8 cellular contexts compared by ENCODE assay signal in the genomic region with DNA sequence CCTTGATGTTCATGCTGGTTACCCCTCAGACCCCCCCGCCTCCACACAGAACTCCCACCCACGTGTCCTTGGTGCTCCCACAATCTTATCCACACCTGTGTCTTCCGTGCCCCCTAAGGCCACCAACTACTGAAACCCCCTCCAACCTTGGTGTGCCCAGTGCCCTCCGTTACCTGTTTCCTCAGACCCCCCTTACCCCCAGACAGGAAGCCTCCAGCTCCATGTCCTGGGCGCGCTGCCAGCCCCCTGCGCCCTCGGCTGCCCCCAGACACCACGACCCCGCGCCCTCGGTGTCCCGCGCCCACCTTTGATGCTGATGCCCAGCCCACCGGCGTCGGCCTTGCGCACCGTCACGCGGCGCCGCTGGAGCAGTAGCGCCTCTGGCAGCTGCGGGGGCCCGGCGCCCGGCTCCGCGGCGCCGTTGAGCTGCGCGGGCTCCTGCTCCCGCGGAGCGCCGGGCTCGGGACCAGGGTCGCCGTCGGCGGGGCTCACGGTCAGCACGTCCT. TPM values are rescaled to one million over a fixed set of nuclear protein-coding genes. Genes with fewer than 3 reads are reported as not detected.
A peak's percentile ranks its signal among the peaks of the same experiment; 100 is the strongest.
DNase-seq lines count a peak whose midpoint lies in the region; ATAC-seq and TF ChIP-seq lines count a peak whose summit lies in the region.

No MANE protein-coding gene starts in this region.

- peak overlapping the region; percentile 90 for H3K4me2 ChIP-seq in GM23338

- H3K27ac Mint-ChIP-seq in CD8-positive, alpha-beta memory T cell, result peak overlapping the region in 7 of 8 donors; percentile 23 to 98 (median 77)
- no peak overlapping the region for H3K27ac Mint-ChIP-seq in GM23338
- no peak overlapping the region for H3K27ac Mint-ChIP-seq in dendritic cell treated with granulocyte-macrophage colony-stimulating factor and Interleukin-4, amounts not matched to agents 40 ng/mL and 50 ng/mL, for 4 days

- no peaks in the 10 kb centered on the region for H3K36me3 ChIP-seq in CD8-positive, alpha-beta memory T cell (ENCODE audit: insufficient read depth, low read length)
- no peaks in the 10 kb centered on the region for H3K36me3 ChIP-seq in GM23338 (ENCODE audit: insufficient read depth)
- H3K36me3 ChIP-seq in SJCRH30, result no peaks in the 10 kb centered on the region
- H3K36me3 ChIP-seq in thoracic aorta, result peaks cover 2% of the 10 kb centered on the region

- TF ChIP-seq CTCF in GM23338 (conservative IDR thresholded peaks at IDR 0.05; ENCODE audit: low read depth in 2 of 2) (no peak), thoracic aorta (IDR thresholded peaks at IDR 0.05) (no peak)

- H4K20me1 ChIP-seq in GM23338 (replicated peaks; ENCODE audit: insufficient read depth), result no peaks in the 10 kb centered on the region

- peaks cover 0 to 4% (median 0%) of the 10 kb centered on the region in 3 donors for H3K36me3 Mint-ChIP-seq in CD8-positive, alpha-beta memory T cell
- H3K36me3 Mint-ChIP-seq in GM23338 (ENCODE audit: low read depth), result no peaks in the 10 kb centered on the region
- H3K36me3 Mint-ChIP-seq in dendritic cell treated with granulocyte-macrophage colony-stimulating factor and Interleukin-4, amounts not matched to agents 40 ng/mL and 50 ng/mL, for 4 days (ENCODE audit: low read depth), result peaks cover 7% of the 10 kb centered on the region

- peak; percentile 16; the same call in 2 of the 3 replicates for ATAC-seq in GM23338
- peak; percentile 7 for ATAC-seq in thoracic aorta (ENCODE audit: insufficient number of reproducible peaks, low FRiP score, low read depth)

- CTCF ChIA-PET in CD8-positive, alpha-beta memory T cell (lab: Charles Lee), result interaction anchor here (1.0 kb wide), 1 partner anchor 222 kb away, joined by 4 read pairs; no protein-coding TSS in a partner anchor

- intact Hi-C loops in dendritic cell treated with granulocyte-macrophage colony-stimulating factor and Interleukin-4, amounts not matched to agents 40 ng/mL and 50 ng/mL, for 4 days (cut with micrococcal nuclease), result loop anchor here (5.0 kb wide), 1 partner anchor 36 kb away; no protein-coding TSS in a partner anchor

- H3K27me3 Mint-ChIP-seq in CD8-positive, alpha-beta memory T cell, result peaks cover 0 to 1% of the 10 kb centered on the region in 2 donors
- H3K27me3 Mint-ChIP-seq in GM23338 (ENCODE audit: insufficient read depth, low read depth, poor library complexity), result peaks cover 32% of the 10 kb centered on the region
- H3K27me3 Mint-ChIP-seq in dendritic cell treated with granulocyte-macrophage colony-stimulating factor and Interleukin-4, amounts not matched to agents 40 ng/mL and 50 ng/mL, for 4 days, result peaks cover 18% of the 10 kb centered on the region

- peak overlapping the region; percentile 36 for H3K4me3 ChIP-seq in CD8-positive, alpha-beta memory T cell (ENCODE audit: low read length)
- peak overlapping the region; percentile 77 for H3K4me3 ChIP-seq in GM23338
- H3K4me3 ChIP-seq in SJCRH30, result peak overlapping the region; percentile 70
- H3K4me3 ChIP-seq in thoracic aorta, result peak overlapping the region; percentile 89

- no peaks in the 10 kb centered on the region for H3F3A ChIP-seq in GM23338 (replicated peaks; ENCODE audit: low read depth)

- H3K27me3 ChIP-seq in CD8-positive, alpha-beta memory T cell (ENCODE audit: insufficient read depth, low read length, poor library complexity, severe bottlenecking), result no peaks in the 10 kb centered on the region
- H3K27me3 ChIP-seq in GM23338 (ENCODE audit: insufficient read depth), result peaks cover 16% of the 10 kb centered on the region
- no peaks in the 10 kb centered on the region for H3K27me3 ChIP-seq in SJCRH30
- no peaks in the 10 kb centered on the region for H3K27me3 ChIP-seq in thoracic aorta (replicated peaks; ENCODE audit: insufficient read depth)

- no peaks in the 10 kb centered on the region for H3K9me3 Mint-ChIP-seq in CD8-positive, alpha-beta memory T cell
- H3K9me3 Mint-ChIP-seq in GM23338, result no peaks in the 10 kb centered on the region
- H3K9me3 Mint-ChIP-seq in dendritic cell treated with granulocyte-macrophage colony-stimulating factor and Interleukin-4, amounts not matched to agents 40 ng/mL and 50 ng/mL, for 4 days, result no peaks in the 10 kb centered on the region

- peak overlapping the region; percentile 65 for H3K27ac ChIP-seq in CD8-positive, alpha-beta memory T cell (ENCODE audit: low read depth, low read length)
- H3K27ac ChIP-seq in GM23338 (ENCODE audit: low read depth), result no peak overlapping the region
- no peak overlapping the region for H3K27ac ChIP-seq in SJCRH30
- peak overlapping the region; percentile 85 to 90 for H3K27ac ChIP-seq in thoracic aorta

- POLR2A ChIA-PET in CD8-positive, alpha-beta memory T cell (lab: Charles Lee), result interaction anchor here (0.5 to 2.2 kb wide), 7 partner anchors 42 to 459 kb away, joined by 3 to 14 read pairs (median 8); a partner anchor contains a TSS

- peak overlapping the region; percentile 85 for H2AFZ ChIP-seq in GM23338

- peak overlapping the region; percentile 78 to 93 (median 88) for H3K4me3 Mint-ChIP-seq in CD8-positive, alpha-beta memory T cell
- peak overlapping the region; percentile 79 for H3K4me3 Mint-ChIP-seq in GM23338
- peak overlapping the region; percentile 91 for H3K4me3 Mint-ChIP-seq in dendritic cell treated with granulocyte-macrophage colony-stimulating factor and Interleukin-4, amounts not matched to agents 40 ng/mL and 50 ng/mL, for 4 days

- no peaks in the 10 kb centered on the region for H3K9me3 ChIP-seq in CD8-positive, alpha-beta memory T cell (ENCODE audit: low read length)
- H3K9me3 ChIP-seq in SJCRH30 (replicated peaks) (no peaks in the 10 kb centered on the region), thoracic aorta (no peaks in the 10 kb centered on the region)

- no peaks in the 10 kb centered on the region for H3K9me2 ChIP-seq in GM23338 (ENCODE audit: insufficient read depth)

- peaks cover 19% of the 10 kb centered on the region for H3K4me1 ChIP-seq in CD8-positive, alpha-beta memory T cell (ENCODE audit: insufficient read depth, low read length)
- H3K4me1 ChIP-seq in GM23338 (ENCODE audit: insufficient read depth) (peaks cover 8% of the 10 kb centered on the region), SJCRH30 (no peaks in the 10 kb centered on the region), thoracic aorta (ENCODE audit: control insufficient read depth in 1 of 2, low read depth in 2 of 2) (peaks cover 18 to 41% of the 10 kb centered on the region in 2 donors)

- H3K79me2 ChIP-seq in GM23338 (replicated peaks; ENCODE audit: insufficient read depth), result no peaks in the 10 kb centered on the region

- H3K4me1 Mint-ChIP-seq in CD8-positive, alpha-beta memory T cell, result peaks cover 17 to 26% (median 19%) of the 10 kb centered on the region in 3 donors
- peaks cover 8% of the 10 kb centered on the region for H3K4me1 Mint-ChIP-seq in GM23338
- peaks cover 25% of the 10 kb centered on the region for H3K4me1 Mint-ChIP-seq in dendritic cell treated with granulocyte-macrophage colony-stimulating factor and Interleukin-4, amounts not matched to agents 40 ng/mL and 50 ng/mL, for 4 days (ENCODE audit: low read depth)

- DNase-seq in CD8-positive, alpha-beta memory T cell, result peak in 4 of 5 donors; percentile 8 to 64 (median 27)
- DNase-seq in GM23338 (ENCODE audit: low spot score), result peak; percentile 47
- DNase-seq in SJCRH30, result peak in 1 of 2 experiments; percentile 35
- DNase-seq in lung microvascular endothelial cell (ENCODE audit: low read depth in 2 of 2), result peak; percentile 31 to 41
- no peak for DNase-seq in thoracic aorta (ENCODE audit: low spot score)
- DNase-seq in MV-4-11 (lab: John Stamatoyannopoulos, UW), result no peak
- no peak for DNase-seq in NK-92 (lab: John Stamatoyannopoulos, UW; ENCODE audit: unreplicated experiment)

TF ChIP-seq in GM23338, 12 proteins besides CTCF, POLR2A, EP300 and RAD21 (continues in another document):
- no peak for TF ChIP-seq EZH2 (IDR thresholded peaks at IDR 0.05; ENCODE audit: low read depth, unreplicated experiment)

RNA-seq across cellular contexts. Expression of a gene that starts 0.5 kb away (rescaled TPM):
- 1 to 10 TPM; 4.6 to 5.6 TPM for total RNA-seq in CD8-positive, alpha-beta memory T cell
- 11.8 TPM for polyA plus RNA-seq in CD8-positive, alpha-beta memory T cell
- total RNA-seq in GM23338 (2014; rRNA removed; shearing (Covaris generic)), result 5.0 and 9.3 TPM in 2 replicates
- polyA plus RNA-seq in GM23338 (2016; fragmentation: Nextera tagmentation; extraction: Ambion mirVana), result 3.8 and 4.5 TPM in 2 replicates
- total RNA-seq in SJCRH30 (2014; rRNA removed; shearing (Covaris generic)), result 13.2 and 14.5 TPM in 2 replicates
- 5.4 TPM in 2 replicates for total RNA-seq in lung microvascular endothelial cell
- total RNA-seq in thoracic aorta, result 100 to 1,000 TPM in 1 of 2 donors, 10 to 100 TPM in 1; 62.6 to 108 TPM

RNA-seq across cellular contexts. Expression of a gene that starts 41.7 kb away (rescaled TPM):
- total RNA-seq in CD8-positive, alpha-beta memory T cell, result 10 to 100 TPM; 41.6 to 46.4 TPM
- 33.5 TPM for polyA plus RNA-seq in CD8-positive, alpha-beta memory T cell
- total RNA-seq in GM23338 (2014; rRNA removed; shearing (Covaris generic)), result 33.8 and 43.1 TPM in 2 replicates
- polyA plus RNA-seq in GM23338 (2016; fragmentation: Nextera tagmentation; extraction: Ambion mirVana), result 37.7 and 38.1 TPM in 2 replicates
- total RNA-seq in SJCRH30 (2014; rRNA removed; shearing (Covaris generic)), result 36.8 and 39.8 TPM in 2 replicates
- 14.6 and 17.7 TPM in 2 replicates for total RNA-seq in lung microvascular endothelial cell
- 10 to 100 TPM; 26.2 to 26.3 TPM for total RNA-seq in thoracic aorta

RNA-seq across cellular contexts. Expression of a gene that starts 46.8 kb away (rescaled TPM):
- total RNA-seq in CD8-positive, alpha-beta memory T cell, result 10 to 100 TPM; 10.7 to 11.9 TPM
- 25.8 TPM for polyA plus RNA-seq in CD8-positive, alpha-beta memory T cell
- total RNA-seq in GM23338 (2014; rRNA removed; shearing (Covaris generic)), result 14.7 and 15.8 TPM in 2 replicates
- polyA plus RNA-seq in GM23338 (2016; fragmentation: Nextera tagmentation; extraction: Ambion mirVana), result 12.3 and 12.7 TPM in 2 replicates
- 14.2 and 14.9 TPM in 2 replicates for total RNA-seq in SJCRH30 (2014; rRNA removed; shearing (Covaris generic))
- 2.4 and 3.2 TPM in 2 replicates for total RNA-seq in lung microvascular endothelial cell
- total RNA-seq in thoracic aorta, result 10 to 100 TPM; 14.8 to 18.0 TPM

Comparison
In these comparisons a context has a peak if more than half of its experiments do, and no peak if none do; other contexts are left out.
1. DNase-seq: peak in CD8-positive, alpha-beta memory T cell (4 of 5), GM23338 (single experiment) and lung microvascular endothelial cell (2 of 2); none in thoracic aorta (single experiment), MV-4-11 (single experiment) and NK-92 (single experiment).
2. H3K27ac ChIP-seq: peak in CD8-positive, alpha-beta memory T cell (single experiment) and thoracic aorta (2 of 2); none in GM23338 (single experiment) and SJCRH30 (single experiment).
3. H3K4me3 ChIP-seq: peak in every context shown above with its lines; median percentile 89 in thoracic aorta; 77 in GM23338; 70 in SJCRH30; 36 in CD8-positive, alpha-beta memory T cell.
4. H3K27ac Mint-ChIP-seq: peak in CD8-positive, alpha-beta memory T cell (7 of 8); none in GM23338 (single experiment) and dendritic cell treated with granulocyte-macrophage colony-stimulating factor and Interleukin-4, amounts not matched to agents 40 ng/mL and 50 ng/mL, for 4 days (single experiment).
5. Peak in every context shown above with its lines, with median percentiles within 50 percentile points of each other: H3K4me3 Mint-ChIP-seq.